16 cellular contexts compared by ENCODE assay signal in genomic region chr2:185984670-185985069, GRCh38.
DNase-seq lines count a peak whose midpoint lies in the region; FAIRE-seq and TF ChIP-seq lines count a peak whose summit lies in the region.
"Had no signal": no experiment of that assay in that cellular context is flagged by ENCODE, and none has a peak within 500 bp of the region (broad histone marks: within the 10 kb centered on the region; RNA-seq: fewer than 3 reads in every experiment).

No MANE protein-coding gene starts in this region.

- no peak for TF ChIP-seq POLR2A in H54 (IDR thresholded peaks at IDR 0.05; ENCODE audit: low read depth, low read length)

- no peaks in the 10 kb centered on the region for H3K27me3 ChIP-seq in SJCRH30
- no peaks in the 10 kb centered on the region for H3K27me3 ChIP-seq in effector memory CD4-positive, alpha-beta T cell (replicated peaks; ENCODE audit: control insufficient read depth, insufficient read depth, low read length, poor library complexity, severe bottlenecking)

- H3K36me3 ChIP-seq in SJCRH30, result no peaks in the 10 kb centered on the region
- no peaks in the 10 kb centered on the region for H3K36me3 ChIP-seq in effector memory CD4-positive, alpha-beta T cell (ENCODE audit: control insufficient read depth, insufficient read depth, low read length)

- DNase-seq in H54 (ENCODE audit: insufficient read length, low spot score) (no peak), SJCRH30 (peak; percentile 46 to 70), cardiac fibroblast (ENCODE audit: low read depth in 2 of 2) (peak; percentile 6 to 20), iris pigment epithelial cell (ENCODE audit: low read depth) (peak; percentile 31), GM19239 (ENCODE audit: insufficient read length, low spot score) (no peak), CD1c-positive myeloid dendritic cell (ENCODE audit: extremely low spot score) (no peak), NCI-H345 treated with DMSO at 0.1 percent for 48 hours (lab: John Stamatoyannopoulos, UW; ENCODE audit: unreplicated experiment) (no peak)
- no peak for DNase-seq in effector memory CD4-positive, alpha-beta T cell
- DNase-seq: AML-193; CD4-positive, CD25-positive, alpha-beta regulatory T cell; GF-D8; GOT3; NCI-H1930; NCI-H526; RPMI8226 had no signal

- H3K27ac ChIP-seq in SJCRH30, result no peak overlapping the region
- H3K27ac ChIP-seq in effector memory CD4-positive, alpha-beta T cell (ENCODE audit: insufficient read depth, low read length, poor library complexity, severe bottlenecking), result no peak overlapping the region
- H3K27ac ChIP-seq: KMS-11 had no signal

- peak; percentile 73 for FAIRE-seq in H54 (lab: Jason Lieb, UNC)
- no peak for FAIRE-seq in GM19239 (lab: Jason Lieb, UNC)

- H3K4me1 ChIP-seq in SJCRH30, result peaks cover 46% of the 10 kb centered on the region
- H3K4me1 ChIP-seq in effector memory CD4-positive, alpha-beta T cell (ENCODE audit: control insufficient read depth, insufficient read depth, low read length, poor library complexity, severe bottlenecking), result no peaks in the 10 kb centered on the region

- no peak overlapping the region for H3K4me3 ChIP-seq in SJCRH30
- no peak overlapping the region for H3K4me3 ChIP-seq in cardiac fibroblast (replicated peaks in 1 of 2; ENCODE audit: low read depth in 2 of 2, low read length in 2 of 2)
- no peak overlapping the region for H3K4me3 ChIP-seq in effector memory CD4-positive, alpha-beta T cell (ENCODE audit: insufficient read depth, low read depth, low read length, poor library complexity, severe bottlenecking)

- TF ChIP-seq CTCF in cardiac fibroblast (IDR thresholded peaks at IDR 0.05; ENCODE audit: low read depth, low read length), result no peak

- H3K9me3 ChIP-seq in SJCRH30 (replicated peaks), result peaks cover 23% of the 10 kb centered on the region
- no peaks in the 10 kb centered on the region for H3K9me3 ChIP-seq in effector memory CD4-positive, alpha-beta T cell (ENCODE audit: control insufficient read depth, low read length)

Comparison
In these comparisons a context has a peak if more than half of its experiments do, and no peak if none do; other contexts are left out.
1. DNase-seq: peak in SJCRH30 (2 of 2), cardiac fibroblast (2 of 2) and iris pigment epithelial cell (single experiment); none in H54 (single experiment), effector memory CD4-positive, alpha-beta T cell (0 of 3), GM19239 (single experiment), CD1c-positive myeloid dendritic cell (single experiment) and NCI-H345 treated with DMSO at 0.1 percent for 48 hours (single experiment).